In genomic region chr15:85044894-85045293, GRCh38 we compare ENCODE assay signal across 16 cellular contexts.
DNase-seq lines count a peak whose midpoint lies in the region; ATAC-seq and TF ChIP-seq lines count a peak whose summit lies in the region.
"Had no signal": no experiment of that assay in that cellular context is flagged by ENCODE, and none has a peak within 500 bp of the region (broad histone marks: within the 10 kb centered on the region; RNA-seq: fewer than 3 reads in every experiment).

No MANE protein-coding gene starts in this region.

- CTCF ChIA-PET in OCI-LY7 (lab: Charles Lee; ENCODE audit: unreplicated experiment): no interaction called here

- no peak overlapping the region for H3K27ac ChIP-seq in OCI-LY7 (ENCODE audit: low read depth, low read length, poor library complexity, severe bottlenecking)
- H3K27ac ChIP-seq in substantia nigra (ENCODE audit: low read depth, low read length, poor library complexity, severe bottlenecking): peak overlapping the region; percentile 44
- H3K27ac ChIP-seq: cardiac muscle cell, thoracic aorta had no signal

- H3K4me2 ChIP-seq in OCI-LY7 (ENCODE audit: low read length): no peak overlapping the region

- peaks cover 35% of the 10 kb centered on the region for H3K4me1 Mint-ChIP-seq in endothelial cell (ENCODE audit: unreplicated experiment)

- intact Hi-C loops in Right ventricle myocardium superior (cut with DNase I): loop anchor here (2.0 kb wide), 1 partner anchor 90 kb away; no protein-coding TSS in a partner anchor
- intact Hi-C loops in left cardiac atrium (cut with DNase I): loop anchor here (1.0 to 10.0 kb wide), 5 partner anchors 47 to 450 kb away; partner anchors contain the start of gene PDE8A (in 1 of the 2)
- intact Hi-C loops in OCI-LY7 (cut with micrococcal nuclease; ENCODE audit: unreplicated experiment): loop anchor here (1.0 to 5.0 kb wide), 2 partner anchors 62 to 458 kb away; no protein-coding TSS in a partner anchor

- no TSS peak for BruUV-seq in OCI-LY7 (replicated peaks; lab: Mats Ljungman, UMichigan)

- no peak for DNase-seq in Right ventricle myocardium superior
- no peak for DNase-seq in left cardiac atrium
- peak; percentile 13 for DNase-seq in OCI-LY7 (ENCODE audit: low spot score)
- DNase-seq in endothelial cell (ENCODE audit: low spot score): no peak
- DNase-seq in substantia nigra (lab: John Stamatoyannopoulos, UW): peak in 1 of 49 donors; percentile 31
- DNase-seq in GOT3 (lab: John Stamatoyannopoulos, UW): no peak
- DNase-seq: effector CD8-positive, alpha-beta T cell; NCI-H2029; NCI-H510A had no signal

- peak overlapping the region; percentile 49 for H3K27ac Mint-ChIP-seq in endothelial cell (ENCODE audit: unreplicated experiment)
- H3K27ac Mint-ChIP-seq: activated T-cell treated with anti-CD3 and anti-CD28 coated beads, Interleukin-2, amount 50 U/mL, for 72 hours; progenitor cell of endocrine pancreas had no signal

- H3K9me3 ChIP-seq in OCI-LY7 (ENCODE audit: low read length): no peaks in the 10 kb centered on the region
- H3K9me3 ChIP-seq: thoracic aorta had no signal

- H3K4me3 ChIP-seq in OCI-LY7 (ENCODE audit: low read depth, low read length, poor library complexity, severe bottlenecking): no peak overlapping the region
- H3K4me3 ChIP-seq: cardiac muscle cell, thoracic aorta had no signal

- H2AFZ ChIP-seq in OCI-LY7 (ENCODE audit: low read length): no peak overlapping the region

- no peaks in the 10 kb centered on the region for H3K79me2 ChIP-seq in OCI-LY7 (ENCODE audit: insufficient read depth, low read depth, low read length)

- H3K27me3 Mint-ChIP-seq in endothelial cell (ENCODE audit: unreplicated experiment): peaks cover 2% of the 10 kb centered on the region
- H3K27me3 Mint-ChIP-seq: naive thymus-derived CD4-positive, alpha-beta T cell; progenitor cell of endocrine pancreas had no signal

- H3K36me3 Mint-ChIP-seq in endothelial cell (ENCODE audit: low read depth, unreplicated experiment): no peaks in the 10 kb centered on the region

- no peak for TF ChIP-seq CTCF in OCI-LY7 (conservative IDR thresholded peaks at IDR 0.05; ENCODE audit: low read length)
- TF ChIP-seq CTCF in endothelial cell (IDR thresholded peaks at IDR 0.05; ENCODE audit: unreplicated experiment): no peak

- ATAC-seq in Right ventricle myocardium superior (ENCODE audit: poor library complexity) (peak; percentile 12), left cardiac atrium (no peak), GM21619 (IDR thresholded peaks at IDR 0.05; ENCODE audit: unreplicated experiment) (no peak), GM18907 (IDR thresholded peaks at IDR 0.05; ENCODE audit: unreplicated experiment) (no peak)

- H3K36me3 ChIP-seq in OCI-LY7 (ENCODE audit: insufficient read depth, low read length): no peaks in the 10 kb centered on the region
- H3K36me3 ChIP-seq: cardiac muscle cell, thoracic aorta had no signal

- no peaks in the 10 kb centered on the region for H3K9me2 ChIP-seq in OCI-LY7 (ENCODE audit: insufficient read depth, low read length)

- POLR2A ChIA-PET in OCI-LY7 (lab: Charles Lee): interaction anchor here (1.0 kb wide), 1 partner anchor 21 kb away, joined by 3 read pairs; no protein-coding TSS in a partner anchor

- H3K4me1 ChIP-seq in OCI-LY7 (ENCODE audit: insufficient read depth, low read length, poor library complexity, severe bottlenecking): no peaks in the 10 kb centered on the region

- peaks cover 5% of the 10 kb centered on the region; the same call in 1 of the 2 replicates for H4K20me1 ChIP-seq in OCI-LY7 (ENCODE audit: insufficient read depth, low read length)

- no peaks in the 10 kb centered on the region for H3K9me3 Mint-ChIP-seq in endothelial cell (ENCODE audit: unreplicated experiment)
- H3K9me3 Mint-ChIP-seq: activated T-cell treated with anti-CD3 and anti-CD28 coated beads, Interleukin-2, amount 50 U/mL, for 72 hours; naive thymus-derived CD4-positive, alpha-beta T cell had no signal

- H3K4me3 Mint-ChIP-seq in endothelial cell (ENCODE audit: unreplicated experiment): no peak overlapping the region
- H3K4me3 Mint-ChIP-seq: activated T-cell treated with anti-CD3 and anti-CD28 coated beads, Interleukin-2, amount 50 U/mL, for 72 hours; naive thymus-derived CD4-positive, alpha-beta T cell had no signal
